19 cellular contexts compared by ENCODE assay signal in genomic region chrX:122625821-122626220, GRCh38.
DNase-seq lines count a peak whose midpoint lies in the region; ATAC-seq and TF ChIP-seq lines count a peak whose summit lies in the region.
"Had no signal": no experiment of that assay in that cellular context is flagged by ENCODE, and none has a peak within 500 bp of the region (broad histone marks: within the 10 kb centered on the region; RNA-seq: fewer than 3 reads in every experiment).

No MANE protein-coding gene starts in this region.

- H4K20me1 ChIP-seq in osteoblast (ENCODE audit: insufficient read depth, low read length), result no peaks in the 10 kb centered on the region

- H3K27me3 ChIP-seq in osteoblast (ENCODE audit: insufficient read depth, low read length), result no peaks in the 10 kb centered on the region
- H3K27me3 ChIP-seq: cardiac muscle cell, heart left ventricle had no signal

- H2AFZ ChIP-seq in osteoblast (ENCODE audit: low read length), result peak overlapping the region; percentile 46

- no peaks in the 10 kb centered on the region for H3K36me3 ChIP-seq in osteoblast (ENCODE audit: insufficient read depth, low read length)
- H3K36me3 ChIP-seq: cardiac muscle cell, heart left ventricle, WERI-Rb-1 had no signal

- H3K4me2 ChIP-seq in osteoblast (ENCODE audit: insufficient read depth, low read length), result no peak overlapping the region

- no peak for TF ChIP-seq CTCF in epithelial cell of esophagus (IDR thresholded peaks at IDR 0.05; ENCODE audit: insufficient read depth, low read depth, low read length, missing control alignments)
- no peak for TF ChIP-seq CTCF in osteoblast (IDR thresholded peaks at IDR 0.05; ENCODE audit: extremely low read depth, low read depth, low read length)

- H3K4me3 ChIP-seq in epithelial cell of esophagus (ENCODE audit: low read length), result no peak overlapping the region
- H3K4me3 ChIP-seq in osteoblast (ENCODE audit: insufficient read depth, low read length), result no peak overlapping the region
- H3K4me3 ChIP-seq: cardiac muscle cell, heart left ventricle, K562, SK-N-MC had no signal

- H3K9me3 ChIP-seq in osteoblast (ENCODE audit: low read depth, low read length), result no peaks in the 10 kb centered on the region
- H3K9me3 ChIP-seq: heart left ventricle had no signal

- DNase-seq in ELR (ENCODE audit: low read depth) (peak; percentile 23), epithelial cell of esophagus (ENCODE audit: low read depth) (peak; percentile 82), osteoblast (ENCODE audit: insufficient read length, low spot score, missing footprints) (no peak), medulla oblongata (ENCODE audit: extremely low spot score) (no peak), HK-2 (ENCODE audit: unreplicated experiment) (no peak), NCI-H2029 (lab: John Stamatoyannopoulos, UW) (no peak)
- DNase-seq: activated naive CD4-positive, alpha-beta T cell treated with Interleukin-2 at 50 U/mL for 16 hours; CD4-positive, CD25-positive, alpha-beta regulatory T cell; heart left ventricle; NCI-H1436; NCI-H226; stimulated activated CD4-positive, alpha-beta T cell treated with anti-CD3 and anti-CD28 coated beads, Interleukin-1b, Interleukin-23, amount 100 ng/mL, for 48 hours; stimulated activated CD8-positive, alpha-beta memory T cell treated with anti-CD3 and anti-CD28 coated beads, Interleukin-4, amount 100 ng/mL, for 48 hours; WERI-Rb-1 had no signal

- H3K27ac ChIP-seq in osteoblast (ENCODE audit: low read depth, low read length), result no peak overlapping the region
- H3K27ac ChIP-seq: cardiac muscle cell, heart left ventricle, SK-N-MC, WERI-Rb-1 had no signal

- no peaks in the 10 kb centered on the region for H3K79me2 ChIP-seq in osteoblast (ENCODE audit: insufficient read depth, low read length)

- H3K4me1 ChIP-seq in osteoblast (ENCODE audit: insufficient read depth, low read length), result peaks cover 8% of the 10 kb centered on the region
- H3K4me1 ChIP-seq: heart left ventricle had no signal

- ATAC-seq in HG03565 (IDR thresholded peaks at IDR 0.05; ENCODE audit: unreplicated experiment) (peak; percentile 69), GM19455 (IDR thresholded peaks at IDR 0.05; ENCODE audit: unreplicated experiment) (no peak)
- ATAC-seq: heart left ventricle, K562 had no signal

Comparison
In these comparisons a context has a peak if more than half of its experiments do, and no peak if none do; other contexts are left out.
1. DNase-seq: peak in ELR (single experiment) and epithelial cell of esophagus (single experiment); none in osteoblast (single experiment), medulla oblongata (single experiment), HK-2 (single experiment) and NCI-H2029 (single experiment).